Comparison of ENCODE assay signal across 13 cellular contexts in genomic region chrX:96771500-96771899, GRCh38.
DNase-seq lines count a peak whose midpoint lies in the region; ATAC-seq, FAIRE-seq and TF ChIP-seq lines count a peak whose summit lies in the region.
"Had no signal": no experiment of that assay in that cellular context is flagged by ENCODE, and none has a peak within 500 bp of the region (broad histone marks: within the 10 kb centered on the region; RNA-seq: fewer than 3 reads in every experiment).

No MANE protein-coding gene starts in this region.

- ATAC-seq in GM18867 (IDR thresholded peaks at IDR 0.05; ENCODE audit: unreplicated experiment): no peak
- ATAC-seq: HCT116 had no signal

- H3K36me3 Mint-ChIP-seq in type B pancreatic cell: peaks cover 3% of the 10 kb centered on the region
- H3K36me3 Mint-ChIP-seq: CD4-positive, CD25-positive, alpha-beta regulatory T cell had no signal

- H3K9me3 Mint-ChIP-seq in type B pancreatic cell: no peaks in the 10 kb centered on the region
- H3K9me3 Mint-ChIP-seq: CD4-positive, CD25-positive, alpha-beta regulatory T cell had no signal

- H3K4me1 Mint-ChIP-seq in type B pancreatic cell (ENCODE audit: unreplicated experiment): no peaks in the 10 kb centered on the region

- FAIRE-seq in colon (lab: Jason Lieb, UNC): peak; percentile 94
- FAIRE-seq: H54 had no signal

- TF ChIP-seq CTCF in type B pancreatic cell (conservative IDR thresholded peaks at IDR 0.05): no peak

- no peak overlapping the region for H3K27ac Mint-ChIP-seq in type B pancreatic cell
- H3K27ac Mint-ChIP-seq: CD4-positive, CD25-positive, alpha-beta regulatory T cell had no signal

- H3K4me3 Mint-ChIP-seq in type B pancreatic cell: no peak overlapping the region
- H3K4me3 Mint-ChIP-seq: CD4-positive, CD25-positive, alpha-beta regulatory T cell had no signal

- DNase-seq in NOMO-1 treated with DMSO at 0.1 percent for 48 hours (lab: John Stamatoyannopoulos, UW; ENCODE audit: unreplicated experiment) (peak; percentile 45), NOMO-1 treated with dmso at 0.1 percent for 144 hours (lab: John Stamatoyannopoulos, UW; ENCODE audit: unreplicated experiment) (no peak), MV-4-11 (lab: John Stamatoyannopoulos, UW) (peak; percentile 7), type B pancreatic cell (ENCODE audit: extremely low spot score, unreplicated experiment) (no peak), AG08396 (ENCODE audit: low spot score) (no peak), NCI-H1048 (lab: John Stamatoyannopoulos, UW) (no peak)
- DNase-seq: CD4-positive, CD25-positive, alpha-beta regulatory T cell; DMS53; GM23248 had no signal

- H3K27me3 Mint-ChIP-seq in type B pancreatic cell: no peaks in the 10 kb centered on the region
- H3K27me3 Mint-ChIP-seq: CD4-positive, CD25-positive, alpha-beta regulatory T cell had no signal

Comparison
In these comparisons a context has a peak if more than half of its experiments do, and no peak if none do; other contexts are left out.
1. DNase-seq: peak in NOMO-1 treated with DMSO at 0.1 percent for 48 hours (single experiment) and MV-4-11 (single experiment); none in NOMO-1 treated with dmso at 0.1 percent for 144 hours (single experiment), type B pancreatic cell (single experiment), AG08396 (single experiment) and NCI-H1048 (single experiment).